Comparison of ENCODE assay signal across 2 cellular contexts in the genomic region with DNA sequence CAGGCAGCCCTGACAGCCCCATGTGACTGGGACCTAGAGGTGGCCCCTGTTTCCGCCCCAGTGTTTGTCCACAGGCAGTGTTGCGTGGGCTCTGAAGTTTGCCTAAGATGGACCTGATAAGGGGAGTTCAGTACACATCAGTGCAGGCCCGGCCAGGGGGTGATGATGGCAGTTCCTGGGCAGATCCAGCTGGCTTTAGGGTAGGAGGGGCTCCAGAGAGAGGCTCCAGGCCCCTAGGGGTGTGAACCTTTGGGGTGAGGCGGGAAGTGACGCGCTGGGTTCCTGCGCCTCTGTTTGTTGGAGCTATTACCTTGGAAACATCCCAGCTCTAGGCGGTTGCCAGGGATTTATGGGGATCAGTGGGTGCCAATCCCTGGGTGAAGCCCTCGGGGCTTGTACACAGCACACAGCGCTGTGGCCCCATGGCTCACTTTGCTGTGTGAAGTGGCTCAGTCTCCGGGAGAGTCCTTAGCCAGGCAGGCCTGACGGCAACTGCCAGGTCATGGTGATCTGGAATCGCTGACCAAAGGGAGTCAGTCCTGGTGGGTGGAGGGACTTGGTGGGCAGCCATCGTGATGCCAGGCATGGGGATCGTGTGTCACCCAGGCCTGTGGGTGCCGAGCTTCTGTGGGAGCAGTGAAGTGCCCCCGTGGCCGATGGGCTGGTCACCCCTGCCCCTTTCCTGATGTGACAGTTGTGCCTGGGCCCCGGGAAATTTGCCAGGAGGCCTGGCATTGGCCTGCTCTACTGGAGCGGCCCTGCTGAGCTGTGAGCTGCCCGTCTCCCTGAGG.
TF ChIP-seq lines count a peak whose summit lies in the region.

No MANE protein-coding gene starts in this region.

TF ChIP-seq in K562, 482 proteins besides CTCF, POLR2A, EP300 and RAD21 (continued from another document and continues in another):
- TF ChIP-seq WHSC1 (IDR thresholded peaks at IDR 0.05; ENCODE audit: low read length) (no peak), NR2C2 (CRISPR knock-in tag; IDR thresholded peaks at IDR 0.05) (no peak), NR2C2 (tag; IDR thresholded peaks at IDR 0.05) (0 out of 2 replicates have a peak, but pooled peaks have one; percentile 27), DNMT1 (IDR thresholded peaks at IDR 0.05) (no peak), KDM1A (IDR thresholded peaks at IDR 0.05) (no peak), GATAD2A (IDR thresholded peaks at IDR 0.05) (no peak), ZKSCAN8 (CRISPR knock-in tag; IDR thresholded peaks at IDR 0.05) (no peak), ZC3H4 (CRISPR knock-in tag; IDR thresholded peaks at IDR 0.05; ENCODE audit: borderline replicate concordance) (no peak), DPF2 (IDR thresholded peaks at IDR 0.05) (0 out of 2 replicates have a peak, but pooled peaks have one; percentile 33), FOXJ2 (tag; IDR thresholded peaks at IDR 0.05) (no peak), MTA2 (IDR thresholded peaks at IDR 0.05; ENCODE audit: low read depth) (no peak)
- TF ChIP-seq, protein P1, sequence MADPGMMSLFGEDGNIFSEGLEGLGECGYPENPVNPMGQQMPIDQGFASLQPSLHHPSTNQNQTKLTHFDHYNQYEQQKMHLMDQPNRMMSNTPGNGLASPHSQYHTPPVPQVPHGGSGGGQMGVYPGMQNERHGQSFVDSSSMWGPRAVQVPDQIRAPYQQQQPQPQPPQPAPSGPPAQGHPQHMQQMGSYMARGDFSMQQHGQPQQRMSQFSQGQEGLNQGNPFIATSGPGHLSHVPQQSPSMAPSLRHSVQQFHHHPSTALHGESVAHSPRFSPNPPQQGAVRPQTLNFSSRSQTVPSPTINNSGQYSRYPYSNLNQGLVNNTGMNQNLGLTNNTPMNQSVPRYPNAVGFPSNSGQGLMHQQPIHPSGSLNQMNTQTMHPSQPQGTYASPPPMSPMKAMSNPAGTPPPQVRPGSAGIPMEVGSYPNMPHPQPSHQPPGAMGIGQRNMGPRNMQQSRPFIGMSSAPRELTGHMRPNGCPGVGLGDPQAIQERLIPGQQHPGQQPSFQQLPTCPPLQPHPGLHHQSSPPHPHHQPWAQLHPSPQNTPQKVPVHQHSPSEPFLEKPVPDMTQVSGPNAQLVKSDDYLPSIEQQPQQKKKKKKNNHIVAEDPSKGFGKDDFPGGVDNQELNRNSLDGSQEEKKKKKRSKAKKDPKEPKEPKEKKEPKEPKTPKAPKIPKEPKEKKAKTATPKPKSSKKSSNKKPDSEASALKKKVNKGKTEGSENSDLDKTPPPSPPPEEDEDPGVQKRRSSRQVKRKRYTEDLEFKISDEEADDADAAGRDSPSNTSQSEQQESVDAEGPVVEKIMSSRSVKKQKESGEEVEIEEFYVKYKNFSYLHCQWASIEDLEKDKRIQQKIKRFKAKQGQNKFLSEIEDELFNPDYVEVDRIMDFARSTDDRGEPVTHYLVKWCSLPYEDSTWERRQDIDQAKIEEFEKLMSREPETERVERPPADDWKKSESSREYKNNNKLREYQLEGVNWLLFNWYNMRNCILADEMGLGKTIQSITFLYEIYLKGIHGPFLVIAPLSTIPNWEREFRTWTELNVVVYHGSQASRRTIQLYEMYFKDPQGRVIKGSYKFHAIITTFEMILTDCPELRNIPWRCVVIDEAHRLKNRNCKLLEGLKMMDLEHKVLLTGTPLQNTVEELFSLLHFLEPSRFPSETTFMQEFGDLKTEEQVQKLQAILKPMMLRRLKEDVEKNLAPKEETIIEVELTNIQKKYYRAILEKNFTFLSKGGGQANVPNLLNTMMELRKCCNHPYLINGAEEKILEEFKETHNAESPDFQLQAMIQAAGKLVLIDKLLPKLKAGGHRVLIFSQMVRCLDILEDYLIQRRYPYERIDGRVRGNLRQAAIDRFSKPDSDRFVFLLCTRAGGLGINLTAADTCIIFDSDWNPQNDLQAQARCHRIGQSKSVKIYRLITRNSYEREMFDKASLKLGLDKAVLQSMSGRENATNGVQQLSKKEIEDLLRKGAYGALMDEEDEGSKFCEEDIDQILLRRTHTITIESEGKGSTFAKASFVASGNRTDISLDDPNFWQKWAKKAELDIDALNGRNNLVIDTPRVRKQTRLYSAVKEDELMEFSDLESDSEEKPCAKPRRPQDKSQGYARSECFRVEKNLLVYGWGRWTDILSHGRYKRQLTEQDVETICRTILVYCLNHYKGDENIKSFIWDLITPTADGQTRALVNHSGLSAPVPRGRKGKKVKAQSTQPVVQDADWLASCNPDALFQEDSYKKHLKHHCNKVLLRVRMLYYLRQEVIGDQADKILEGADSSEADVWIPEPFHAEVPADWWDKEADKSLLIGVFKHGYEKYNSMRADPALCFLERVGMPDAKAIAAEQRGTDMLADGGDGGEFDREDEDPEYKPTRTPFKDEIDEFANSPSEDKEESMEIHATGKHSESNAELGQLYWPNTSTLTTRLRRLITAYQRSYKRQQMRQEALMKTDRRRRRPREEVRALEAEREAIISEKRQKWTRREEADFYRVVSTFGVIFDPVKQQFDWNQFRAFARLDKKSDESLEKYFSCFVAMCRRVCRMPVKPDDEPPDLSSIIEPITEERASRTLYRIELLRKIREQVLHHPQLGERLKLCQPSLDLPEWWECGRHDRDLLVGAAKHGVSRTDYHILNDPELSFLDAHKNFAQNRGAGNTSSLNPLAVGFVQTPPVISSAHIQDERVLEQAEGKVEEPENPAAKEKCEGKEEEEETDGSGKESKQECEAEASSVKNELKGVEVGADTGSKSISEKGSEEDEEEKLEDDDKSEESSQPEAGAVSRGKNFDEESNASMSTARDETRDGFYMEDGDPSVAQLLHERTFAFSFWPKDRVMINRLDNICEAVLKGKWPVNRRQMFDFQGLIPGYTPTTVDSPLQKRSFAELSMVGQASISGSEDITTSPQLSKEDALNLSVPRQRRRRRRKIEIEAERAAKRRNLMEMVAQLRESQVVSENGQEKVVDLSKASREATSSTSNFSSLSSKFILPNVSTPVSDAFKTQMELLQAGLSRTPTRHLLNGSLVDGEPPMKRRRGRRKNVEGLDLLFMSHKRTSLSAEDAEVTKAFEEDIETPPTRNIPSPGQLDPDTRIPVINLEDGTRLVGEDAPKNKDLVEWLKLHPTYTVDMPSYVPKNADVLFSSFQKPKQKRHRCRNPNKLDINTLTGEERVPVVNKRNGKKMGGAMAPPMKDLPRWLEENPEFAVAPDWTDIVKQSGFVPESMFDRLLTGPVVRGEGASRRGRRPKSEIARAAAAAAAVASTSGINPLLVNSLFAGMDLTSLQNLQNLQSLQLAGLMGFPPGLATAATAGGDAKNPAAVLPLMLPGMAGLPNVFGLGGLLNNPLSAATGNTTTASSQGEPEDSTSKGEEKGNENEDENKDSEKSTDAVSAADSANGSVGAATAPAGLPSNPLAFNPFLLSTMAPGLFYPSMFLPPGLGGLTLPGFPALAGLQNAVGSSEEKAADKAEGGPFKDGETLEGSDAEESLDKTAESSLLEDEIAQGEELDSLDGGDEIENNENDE (IDR thresholded peaks at IDR 0.05; ENCODE audit: low read depth, low read length), result no peak
- TF ChIP-seq, protein P2, sequence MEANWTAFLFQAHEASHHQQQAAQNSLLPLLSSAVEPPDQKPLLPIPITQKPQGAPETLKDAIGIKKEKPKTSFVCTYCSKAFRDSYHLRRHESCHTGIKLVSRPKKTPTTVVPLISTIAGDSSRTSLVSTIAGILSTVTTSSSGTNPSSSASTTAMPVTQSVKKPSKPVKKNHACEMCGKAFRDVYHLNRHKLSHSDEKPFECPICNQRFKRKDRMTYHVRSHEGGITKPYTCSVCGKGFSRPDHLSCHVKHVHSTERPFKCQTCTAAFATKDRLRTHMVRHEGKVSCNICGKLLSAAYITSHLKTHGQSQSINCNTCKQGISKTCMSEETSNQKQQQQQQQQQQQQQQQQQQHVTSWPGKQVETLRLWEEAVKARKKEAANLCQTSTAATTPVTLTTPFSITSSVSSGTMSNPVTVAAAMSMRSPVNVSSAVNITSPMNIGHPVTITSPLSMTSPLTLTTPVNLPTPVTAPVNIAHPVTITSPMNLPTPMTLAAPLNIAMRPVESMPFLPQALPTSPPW (CRISPR knock-in tag; IDR thresholded peaks at IDR 0.05), result peak; percentile 37; the same call in 1 of the 2 replicates

TF ChIP-seq in HepG2, 621 proteins besides CTCF, POLR2A, EP300 and RAD21 (continues in another document):
- TF ChIP-seq, protein P3, sequence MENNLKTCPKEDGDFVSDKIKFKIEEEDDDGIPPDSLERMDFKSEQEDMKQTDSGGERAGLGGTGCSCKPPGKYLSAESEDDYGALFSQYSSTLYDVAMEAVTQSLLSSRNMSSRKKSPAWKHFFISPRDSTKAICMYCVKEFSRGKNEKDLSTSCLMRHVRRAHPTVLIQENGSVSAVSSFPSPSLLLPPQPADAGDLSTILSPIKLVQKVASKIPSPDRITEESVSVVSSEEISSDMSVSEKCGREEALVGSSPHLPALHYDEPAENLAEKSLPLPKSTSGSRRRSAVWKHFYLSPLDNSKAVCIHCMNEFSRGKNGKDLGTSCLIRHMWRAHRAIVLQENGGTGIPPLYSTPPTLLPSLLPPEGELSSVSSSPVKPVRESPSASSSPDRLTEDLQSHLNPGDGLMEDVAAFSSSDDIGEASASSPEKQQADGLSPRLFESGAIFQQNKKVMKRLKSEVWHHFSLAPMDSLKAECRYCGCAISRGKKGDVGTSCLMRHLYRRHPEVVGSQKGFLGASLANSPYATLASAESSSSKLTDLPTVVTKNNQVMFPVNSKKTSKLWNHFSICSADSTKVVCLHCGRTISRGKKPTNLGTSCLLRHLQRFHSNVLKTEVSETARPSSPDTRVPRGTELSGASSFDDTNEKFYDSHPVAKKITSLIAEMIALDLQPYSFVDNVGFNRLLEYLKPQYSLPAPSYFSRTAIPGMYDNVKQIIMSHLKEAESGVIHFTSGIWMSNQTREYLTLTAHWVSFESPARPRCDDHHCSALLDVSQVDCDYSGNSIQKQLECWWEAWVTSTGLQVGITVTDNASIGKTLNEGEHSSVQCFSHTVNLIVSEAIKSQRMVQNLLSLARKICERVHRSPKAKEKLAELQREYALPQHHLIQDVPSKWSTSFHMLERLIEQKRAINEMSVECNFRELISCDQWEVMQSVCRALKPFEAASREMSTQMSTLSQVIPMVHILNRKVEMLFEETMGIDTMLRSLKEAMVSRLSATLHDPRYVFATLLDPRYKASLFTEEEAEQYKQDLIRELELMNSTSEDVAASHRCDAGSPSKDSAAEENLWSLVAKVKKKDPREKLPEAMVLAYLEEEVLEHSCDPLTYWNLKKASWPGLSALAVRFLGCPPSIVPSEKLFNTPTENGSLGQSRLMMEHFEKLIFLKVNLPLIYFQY (CRISPR knock-in tag; IDR thresholded peaks at IDR 0.05; ENCODE audit: borderline replicate concordance), result peak; percentile 89; the same call in 1 of the 2 replicates
- TF ChIP-seq ZFP36L1 (CRISPR knock-in tag; IDR thresholded peaks at IDR 0.05), result peak; percentile 98
- TF ChIP-seq ZNF12 (CRISPR knock-in tag; IDR thresholded peaks at IDR 0.05), result peak; percentile 81
- TF ChIP-seq PAF1 (CRISPR knock-in tag; IDR thresholded peaks at IDR 0.05), result no peak
- TF ChIP-seq U2AF2 (IDR thresholded peaks at IDR 0.05; ENCODE audit: low read depth, low read length), result no peak; the same call in 1 of the 2 replicates
- TF ChIP-seq KAT7 (CRISPR knock-in tag; IDR thresholded peaks at IDR 0.05; ENCODE audit: borderline replicate concordance), result peak; percentile 70; the same call in 1 of the 2 replicates
- TF ChIP-seq XRCC5 (optimal IDR thresholded peaks at IDR 0.05; ENCODE audit: low read length), result peak; percentile 96
- peak; percentile 69; the same call in 1 of the 2 replicates for TF ChIP-seq ZNF563 (CRISPR knock-in tag; IDR thresholded peaks at IDR 0.05)
- peak; percentile 86 for TF ChIP-seq SP4 (CRISPR knock-in tag; IDR thresholded peaks at IDR 0.05)
- no peak for TF ChIP-seq KDM5A (IDR thresholded peaks at IDR 0.05; ENCODE audit: borderline replicate concordance, low read length)
- TF ChIP-seq HOXD1 (CRISPR knock-in tag; IDR thresholded peaks at IDR 0.05), result peak; percentile 85; the same call in 1 of the 2 replicates
- TF ChIP-seq ZNF101 (CRISPR knock-in tag; IDR thresholded peaks at IDR 0.05; ENCODE audit: borderline replicate concordance, low read depth), result no peak
- TF ChIP-seq POGZ (CRISPR knock-in tag; IDR thresholded peaks at IDR 0.05), result no peak; the same call in 1 of the 2 replicates
- TF ChIP-seq, protein P4, sequence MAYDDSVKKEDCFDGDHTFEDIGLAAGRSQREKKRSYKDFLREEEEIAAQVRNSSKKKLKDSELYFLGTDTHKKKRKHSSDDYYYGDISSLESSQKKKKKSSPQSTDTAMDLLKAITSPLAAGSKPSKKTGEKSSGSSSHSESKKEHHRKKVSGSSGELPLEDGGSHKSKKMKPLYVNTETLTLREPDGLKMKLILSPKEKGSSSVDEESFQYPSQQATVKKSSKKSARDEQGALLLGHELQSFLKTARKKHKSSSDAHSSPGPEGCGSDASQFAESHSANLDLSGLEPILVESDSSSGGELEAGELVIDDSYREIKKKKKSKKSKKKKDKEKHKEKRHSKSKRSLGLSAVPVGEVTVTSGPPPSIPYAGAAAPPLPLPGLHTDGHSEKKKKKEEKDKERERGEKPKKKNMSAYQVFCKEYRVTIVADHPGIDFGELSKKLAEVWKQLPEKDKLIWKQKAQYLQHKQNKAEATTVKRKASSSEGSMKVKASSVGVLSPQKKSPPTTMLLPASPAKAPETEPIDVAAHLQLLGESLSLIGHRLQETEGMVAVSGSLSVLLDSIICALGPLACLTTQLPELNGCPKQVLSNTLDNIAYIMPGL (CRISPR knock-in tag; IDR thresholded peaks at IDR 0.05; ENCODE audit: borderline replicate concordance in 1 of 2, low read depth in 1 of 2), result peak; percentile 70 to 85; a peak in 2 of 4 replicates
- TF ChIP-seq NBN (conservative IDR thresholded peaks at IDR 0.05), result no peak
- TF ChIP-seq PPARG (CRISPR knock-in tag; conservative IDR thresholded peaks at IDR 0.05), result peak; percentile 87
- TF ChIP-seq, protein P5, sequence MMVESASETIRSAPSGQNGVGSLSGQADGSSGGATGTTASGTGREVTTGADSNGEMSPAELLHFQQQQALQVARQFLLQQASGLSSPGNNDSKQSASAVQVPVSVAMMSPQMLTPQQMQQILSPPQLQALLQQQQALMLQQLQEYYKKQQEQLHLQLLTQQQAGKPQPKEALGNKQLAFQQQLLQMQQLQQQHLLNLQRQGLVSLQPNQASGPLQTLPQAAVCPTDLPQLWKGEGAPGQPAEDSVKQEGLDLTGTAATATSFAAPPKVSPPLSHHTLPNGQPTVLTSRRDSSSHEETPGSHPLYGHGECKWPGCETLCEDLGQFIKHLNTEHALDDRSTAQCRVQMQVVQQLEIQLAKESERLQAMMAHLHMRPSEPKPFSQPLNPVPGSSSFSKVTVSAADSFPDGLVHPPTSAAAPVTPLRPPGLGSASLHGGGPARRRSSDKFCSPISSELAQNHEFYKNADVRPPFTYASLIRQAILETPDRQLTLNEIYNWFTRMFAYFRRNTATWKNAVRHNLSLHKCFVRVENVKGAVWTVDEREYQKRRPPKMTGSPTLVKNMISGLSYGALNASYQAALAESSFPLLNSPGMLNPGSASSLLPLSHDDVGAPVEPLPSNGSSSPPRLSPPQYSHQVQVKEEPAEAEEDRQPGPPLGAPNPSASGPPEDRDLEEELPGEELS (CRISPR knock-in tag; IDR thresholded peaks at IDR 0.05), result peak; percentile 99
